ENCODE assay signal across 21 cellular contexts in genomic region chr9:135145312-135145711, GRCh38. TPM values are rescaled to one million over a fixed set of nuclear protein-coding genes. Genes with fewer than 3 reads are reported as not detected.
"Had no signal": no experiment of that assay in that cellular context is flagged by ENCODE, and none has a peak within 500 bp of the region (broad histone marks: within the 10 kb centered on the region; RNA-seq: fewer than 3 reads in every experiment).

No MANE protein-coding gene starts in this region.

- ATAC-seq: activated CD8-positive, alpha-beta memory T cell treated with anti-CD3 and anti-CD28 coated beads, Interleukin-2, amount 10 ng/mL, durations not matched to agents 7 days and 5 days; WTC11 had no signal

- DNase-seq: activated CD4-positive, alpha-beta T cell treated with anti-CD3 and anti-CD28 coated beads for 48 hours; activated CD4-positive, alpha-beta T cell treated with anti-CD3 and anti-CD28 coated beads, Interleukin-2, amount 50 U/mL, for 48 hours; activated CD4-positive, CD25-positive, alpha-beta regulatory T cell treated with anti-CD3 and anti-CD28 coated beads, Interleukin-2, amount 50 U/mL, for 72 hours; activated CD8-positive, alpha-beta memory T cell treated with anti-CD3 and anti-CD28 coated beads, Interleukin-2, amount 10 ng/mL, durations not matched to agents 7 days and 5 days; activated gamma-delta T cell; activated naive CD4-positive, alpha-beta T cell treated with anti-CD3 and anti-CD28 coated beads, Interleukin-2, amount 10 ng/mL, durations not matched to agents 7 days and 5 days; activated naive CD8-positive, alpha-beta T cell treated with anti-CD3 and anti-CD28 coated beads for 36 hours; activated T-cell treated with anti-CD3 and anti-CD28 coated beads, Interleukin-2, amount 50 U/mL, for 24 hours; caudate nucleus; MV-4-11; NCI-H1417 treated with DMSO at 0.1 percent for 48 hours; NCI-H1694; NCI-H2029 treated with DMSO at 0.1 percent for 48 hours; NCI-H510A; SHP77 treated with DMSO at 0.1 percent for 48 hours had no signal

- FAIRE-seq: RCC 7860 had no signal

- H3K27ac Mint-ChIP-seq: activated CD8-positive, alpha-beta memory T cell treated with anti-CD3 and anti-CD28 coated beads, Interleukin-2, amount 10 ng/mL, durations not matched to agents 7 days and 5 days; activated naive CD4-positive, alpha-beta T cell treated with anti-CD3 and anti-CD28 coated beads, Interleukin-2, amount 10 ng/mL, durations not matched to agents 7 days and 5 days; activated naive CD8-positive, alpha-beta T cell treated with anti-CD3 and anti-CD28 coated beads for 36 hours; activated T-cell treated with anti-CD3 and anti-CD28 coated beads, Interleukin-2, amount 50 U/mL, for 24 hours; activated T-helper 1 cell treated with anti-CD3 and anti-CD28 coated beads, Interleukin-12 subunit alpha, Interleukin-12 subunit beta, Interleukin-2, Interleukin-4 antibody, amounts not matched to agents 30 ng/mL and 10 ng/mL and 1 ng/mL, durations not matched to agents 14 hours and 24 hours and 36 hours; T-helper 1 cell treated with Interleukin-12 subunit alpha and Interleukin-12 subunit beta and Interleukin-4 antibody, amounts not matched to agents 30 μg/mL and 1 μg/mL, for 36 hours; WTC11 had no signal

- H3K27ac ChIP-seq: breast epithelium had no signal

- H3K9me3 ChIP-seq: MG63 had no signal

- H3K4me3 Mint-ChIP-seq: activated CD8-positive, alpha-beta memory T cell treated with anti-CD3 and anti-CD28 coated beads, Interleukin-2, amount 10 ng/mL, durations not matched to agents 7 days and 5 days; activated naive CD4-positive, alpha-beta T cell treated with anti-CD3 and anti-CD28 coated beads, Interleukin-2, amount 10 ng/mL, durations not matched to agents 7 days and 5 days; activated naive CD8-positive, alpha-beta T cell treated with anti-CD3 and anti-CD28 coated beads for 36 hours; activated T-cell treated with anti-CD3 and anti-CD28 coated beads, Interleukin-2, amount 50 U/mL, for 24 hours; activated T-helper 1 cell treated with anti-CD3 and anti-CD28 coated beads, Interleukin-12 subunit alpha, Interleukin-12 subunit beta, Interleukin-2, Interleukin-4 antibody, amounts not matched to agents 30 ng/mL and 10 ng/mL and 1 ng/mL, durations not matched to agents 14 hours and 24 hours and 36 hours; T-helper 1 cell treated with Interleukin-12 subunit alpha and Interleukin-12 subunit beta and Interleukin-4 antibody, amounts not matched to agents 30 μg/mL and 1 μg/mL, for 36 hours; WTC11 had no signal

- H3K36me3 ChIP-seq: breast epithelium, MG63 had no signal

- H3K27me3 ChIP-seq: MG63 had no signal

- H3K4me1 Mint-ChIP-seq: activated CD8-positive, alpha-beta memory T cell treated with anti-CD3 and anti-CD28 coated beads, Interleukin-2, amount 10 ng/mL, durations not matched to agents 7 days and 5 days; activated naive CD4-positive, alpha-beta T cell treated with anti-CD3 and anti-CD28 coated beads, Interleukin-2, amount 10 ng/mL, durations not matched to agents 7 days and 5 days; activated naive CD8-positive, alpha-beta T cell treated with anti-CD3 and anti-CD28 coated beads for 36 hours had no signal

- H3K4me1 ChIP-seq: breast epithelium had no signal

- H3K9me3 Mint-ChIP-seq: activated naive CD8-positive, alpha-beta T cell treated with anti-CD3 and anti-CD28 coated beads for 36 hours; activated T-helper 1 cell treated with anti-CD3 and anti-CD28 coated beads, Interleukin-12 subunit alpha, Interleukin-12 subunit beta, Interleukin-2, Interleukin-4 antibody, amounts not matched to agents 30 ng/mL and 10 ng/mL and 1 ng/mL, durations not matched to agents 14 hours and 24 hours and 36 hours; T-helper 1 cell treated with Interleukin-12 subunit alpha and Interleukin-12 subunit beta and Interleukin-4 antibody, amounts not matched to agents 30 μg/mL and 1 μg/mL, for 36 hours had no signal

- H3K27me3 Mint-ChIP-seq: activated CD8-positive, alpha-beta memory T cell treated with anti-CD3 and anti-CD28 coated beads, Interleukin-2, amount 10 ng/mL, durations not matched to agents 7 days and 5 days; activated naive CD4-positive, alpha-beta T cell treated with anti-CD3 and anti-CD28 coated beads, Interleukin-2, amount 10 ng/mL, durations not matched to agents 7 days and 5 days had no signal

- H3K36me3 Mint-ChIP-seq: activated CD8-positive, alpha-beta memory T cell treated with anti-CD3 and anti-CD28 coated beads, Interleukin-2, amount 10 ng/mL, durations not matched to agents 7 days and 5 days; activated naive CD4-positive, alpha-beta T cell treated with anti-CD3 and anti-CD28 coated beads, Interleukin-2, amount 10 ng/mL, durations not matched to agents 7 days and 5 days; activated naive CD8-positive, alpha-beta T cell treated with anti-CD3 and anti-CD28 coated beads for 36 hours had no signal

- H3K4me3 ChIP-seq: breast epithelium, MG63 had no signal

RNA-seq across cellular contexts. Expression of gene OLFM1, which starts 57.8 kb away (rescaled TPM):
- total RNA-seq: activated naive CD8-positive, alpha-beta T cell treated with anti-CD3 and anti-CD28 coated beads for 36 hours had no signal
